In genomic region chr10:36534471-36535002, GRCh38 we compare ENCODE assay signal across 10 cellular contexts.
DNase-seq lines count a peak whose midpoint lies in the region; ATAC-seq lines count a peak whose summit lies in the region.
"Had no signal": no experiment of that assay in that cellular context is flagged by ENCODE, and none has a peak within 500 bp of the region (broad histone marks: within the 10 kb centered on the region; RNA-seq: fewer than 3 reads in every experiment).

No MANE protein-coding gene starts in this region.

- ATAC-seq in GM21717 (IDR thresholded peaks at IDR 0.05; ENCODE audit: unreplicated experiment) = peak; percentile 99
- peak; percentile 43 for ATAC-seq in stimulated activated naive CD8-positive, alpha-beta T cell treated with anti-CD3 and anti-CD28 coated beads, Interleukin-15, Interleukin-2, amounts not matched to agents 100 U/mL and 50 U/mL, for 24 hours
- ATAC-seq: HCT116 had no signal

- peaks cover 5% of the 10 kb centered on the region for H3K9me3 Mint-ChIP-seq in activated CD4-positive, alpha-beta T cell treated with anti-CD3 and anti-CD28 coated beads, Interleukin-2, amount 10 ng/mL, durations not matched to agents 7 days and 5 days

- POLR2A ChIA-PET in activated CD4-positive, alpha-beta T cell treated with anti-CD3 and anti-CD28 coated beads, Interleukin-2, amount 10 ng/mL, durations not matched to agents 7 days and 5 days (lab: Charles Lee) = no interaction called here

- no peak overlapping the region for H3K4me3 Mint-ChIP-seq in activated CD4-positive, alpha-beta T cell treated with anti-CD3 and anti-CD28 coated beads, Interleukin-2, amount 10 ng/mL, durations not matched to agents 7 days and 5 days
- H3K4me3 Mint-ChIP-seq: stimulated activated naive CD8-positive, alpha-beta T cell treated with anti-CD3 and anti-CD28 coated beads, Interleukin-15, Interleukin-2, amounts not matched to agents 100 ng/mL and 50 ng/mL, for 24 hours had no signal

- no peaks in the 10 kb centered on the region for H3K36me3 Mint-ChIP-seq in activated CD4-positive, alpha-beta T cell treated with anti-CD3 and anti-CD28 coated beads, Interleukin-2, amount 10 ng/mL, durations not matched to agents 7 days and 5 days (ENCODE audit: low read depth)

- H3K27ac Mint-ChIP-seq in activated CD4-positive, alpha-beta T cell treated with anti-CD3 and anti-CD28 coated beads, Interleukin-2, amount 10 ng/mL, durations not matched to agents 7 days and 5 days = no peak overlapping the region
- H3K27ac Mint-ChIP-seq: stimulated activated naive CD8-positive, alpha-beta T cell treated with anti-CD3 and anti-CD28 coated beads, Interleukin-15, Interleukin-2, amounts not matched to agents 100 ng/mL and 50 ng/mL, for 24 hours had no signal

- CTCF ChIA-PET in activated CD4-positive, alpha-beta T cell treated with anti-CD3 and anti-CD28 coated beads, Interleukin-2, amount 10 ng/mL, durations not matched to agents 7 days and 5 days (lab: Charles Lee) = no interaction called here

- peak; percentile 89 for DNase-seq in DMS114 treated with DMSO at 0.1 percent for 48 hours (lab: John Stamatoyannopoulos, UW; ENCODE audit: unreplicated experiment)
- peak; percentile 18 for DNase-seq in HuH-7 (ENCODE audit: low spot score)
- peak; percentile 79 for DNase-seq in dedifferentiated amniotic fluid mesenchymal stem cell (ENCODE audit: extremely low spot score)
- DNase-seq in stimulated activated naive CD8-positive, alpha-beta T cell treated with anti-CD3 and anti-CD28 coated beads, Interleukin-15, Interleukin-2, amounts not matched to agents 100 U/mL and 50 U/mL, for 24 hours = peak; percentile 18
- DNase-seq in T-helper 9 cell = no peak
- no peak for DNase-seq in activated CD4-positive, alpha-beta T cell treated with anti-CD3 and anti-CD28 coated beads, Interleukin-2, amount 10 ng/mL, durations not matched to agents 7 days and 5 days
- no peak for DNase-seq in activated naive CD4-positive, alpha-beta T cell treated with Interleukin-2 at 50 U/mL for 16 hours

- H3K4me1 Mint-ChIP-seq in activated CD4-positive, alpha-beta T cell treated with anti-CD3 and anti-CD28 coated beads, Interleukin-2, amount 10 ng/mL, durations not matched to agents 7 days and 5 days = no peaks in the 10 kb centered on the region

- no peaks in the 10 kb centered on the region for H3K27me3 Mint-ChIP-seq in activated CD4-positive, alpha-beta T cell treated with anti-CD3 and anti-CD28 coated beads, Interleukin-2, amount 10 ng/mL, durations not matched to agents 7 days and 5 days
- H3K27me3 Mint-ChIP-seq: stimulated activated naive CD8-positive, alpha-beta T cell treated with anti-CD3 and anti-CD28 coated beads, Interleukin-15, Interleukin-2, amounts not matched to agents 100 ng/mL and 50 ng/mL, for 24 hours had no signal

Comparison
In these comparisons a context has a peak if more than half of its experiments do, and no peak if none do; other contexts are left out.
1. DNase-seq: peak in DMS114 treated with DMSO at 0.1 percent for 48 hours (single experiment), HuH-7 (single experiment), dedifferentiated amniotic fluid mesenchymal stem cell (single experiment) and stimulated activated naive CD8-positive, alpha-beta T cell treated with anti-CD3 and anti-CD28 coated beads, Interleukin-15, Interleukin-2, amounts not matched to agents 100 U/mL and 50 U/mL, for 24 hours (single experiment); none in T-helper 9 cell (single experiment), activated CD4-positive, alpha-beta T cell treated with anti-CD3 and anti-CD28 coated beads, Interleukin-2, amount 10 ng/mL, durations not matched to agents 7 days and 5 days (single experiment) and activated naive CD4-positive, alpha-beta T cell treated with Interleukin-2 at 50 U/mL for 16 hours (single experiment).